Comparison of ENCODE assay signal across 1 cellular context in the genomic region with DNA sequence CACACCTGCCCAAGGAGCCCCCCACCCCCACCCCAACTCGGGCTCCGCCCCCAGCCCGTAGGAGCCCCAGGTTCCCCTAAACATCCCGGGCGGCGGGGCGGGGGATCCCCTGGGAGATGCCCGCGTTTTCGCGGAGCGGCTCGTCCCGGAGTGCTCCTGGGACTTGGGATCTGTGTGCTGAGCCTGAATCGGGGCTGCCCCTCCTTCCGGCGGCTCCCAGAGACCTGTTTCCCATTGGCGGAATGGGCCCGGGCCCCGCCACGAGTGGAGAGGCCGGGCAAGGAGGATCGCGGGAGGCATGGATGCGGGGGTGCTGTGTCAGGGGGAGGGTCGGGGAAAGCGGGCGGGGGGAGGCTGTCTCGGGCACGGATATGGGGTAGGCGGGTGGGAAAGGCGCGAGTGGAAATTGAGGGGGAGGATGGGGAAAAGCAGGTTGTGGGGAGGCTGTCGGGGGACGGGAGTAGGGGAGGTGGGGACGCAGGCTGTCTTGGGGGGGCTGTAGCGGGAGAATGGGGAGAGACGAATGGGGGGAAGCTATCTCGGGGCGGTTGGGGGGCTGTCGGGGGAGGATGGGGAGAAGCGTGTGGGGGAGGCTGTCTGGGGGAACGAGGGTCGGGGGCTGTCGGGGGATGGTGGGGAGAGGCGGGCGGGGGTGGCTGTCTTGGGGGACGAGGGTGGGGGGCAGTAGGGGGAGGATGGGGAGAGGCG.
TF ChIP-seq lines count a peak whose summit lies in the region.

No MANE protein-coding gene starts in this region.

TF ChIP-seq in SK-N-SH, 30 proteins besides CTCF, POLR2A, EP300 and RAD21 (continued from another document):
- TF ChIP-seq PBX3 (IDR thresholded peaks at IDR 0.05) (no peak), JUND (IDR thresholded peaks at IDR 0.05) (no peak), GATA2 (CRISPR knock-in tag; IDR thresholded peaks at IDR 0.05) (no peak)
TF ChIP-seq in SK-N-SH: peak in this region for 0.
